9 cellular contexts compared by ENCODE assay signal in genomic region chr19:9935409-9936062, GRCh38. TPM values are rescaled to one million over a fixed set of nuclear protein-coding genes. Genes with fewer than 3 reads are reported as not detected.
DNase-seq lines count a peak whose midpoint lies in the region; ATAC-seq and TF ChIP-seq lines count a peak whose summit lies in the region.
"Had no signal": no experiment of that assay in that cellular context is flagged by ENCODE, and none has a peak within 500 bp of the region (broad histone marks: within the 10 kb centered on the region; RNA-seq: fewer than 3 reads in every experiment).

No MANE protein-coding gene starts in this region.

- peaks cover 29% of the 10 kb centered on the region for H3K4me1 ChIP-seq in BLaER1
- peaks cover 6% of the 10 kb centered on the region; the same call in 1 of the 2 replicates for H3K4me1 ChIP-seq in HEK293 (ENCODE audit: control insufficient read depth, insufficient read depth, low read length)
- peaks cover 10% of the 10 kb centered on the region for H3K4me1 ChIP-seq in ectodermal cell (ENCODE audit: control insufficient read depth, insufficient read depth, low read length)
- peaks cover 10% of the 10 kb centered on the region for H3K4me1 ChIP-seq in osteoblast (ENCODE audit: insufficient read depth, low read length)

- no peak overlapping the region for H2AFZ ChIP-seq in osteoblast (ENCODE audit: low read length)

- no peak overlapping the region for H3K9ac ChIP-seq in BLaER1

- no peak for TF ChIP-seq CTCF in HEK293 (tag by site-specific recombination; IDR thresholded peaks at IDR 0.05)
- TF ChIP-seq CTCF in osteoblast (IDR thresholded peaks at IDR 0.05; ENCODE audit: extremely low read depth, low read depth, low read length): no peak

- no peak for ATAC-seq in GM21786 (IDR thresholded peaks at IDR 0.05; ENCODE audit: unreplicated experiment)

- DNase-seq in osteoblast (ENCODE audit: insufficient read length, low spot score, missing footprints) (no peak), SIG-M5 treated with dmso at 0.1 percent for 504 hours (lab: John Stamatoyannopoulos, UW; ENCODE audit: unreplicated experiment) (no peak), NOMO-1 (lab: John Stamatoyannopoulos, UW; ENCODE audit: unreplicated experiment in 2 of 2) (no peak)
- DNase-seq in activated CD8-positive, alpha-beta memory T cell treated with anti-CD3 and anti-CD28 coated beads for 24 hours: no peak

- POLR2A ChIA-PET in HEK293 (lab: Yijun Ruan, JAX): no interaction called here

- CTCF ChIA-PET in HEK293 (lab: Yijun Ruan, JAX): interaction anchor here (0.6 to 1.9 kb wide), 4 partner anchors 65 to 161 kb away, joined by 4 to 5 read pairs (median 4); no protein-coding TSS in a partner anchor

- no peaks in the 10 kb centered on the region for H3K9me3 ChIP-seq in BLaER1
- no peaks in the 10 kb centered on the region for H3K9me3 ChIP-seq in HEK293 (ENCODE audit: control insufficient read depth, insufficient read depth, low read depth, low read length)
- H3K9me3 ChIP-seq in ectodermal cell (ENCODE audit: control insufficient read depth, low read length): no peaks in the 10 kb centered on the region
- no peaks in the 10 kb centered on the region for H3K9me3 ChIP-seq in osteoblast (ENCODE audit: low read depth, low read length)

- no peaks in the 10 kb centered on the region for H3K79me2 ChIP-seq in osteoblast (ENCODE audit: insufficient read depth, low read length)

- peak overlapping the region; percentile 59 for H3K4me3 ChIP-seq in BLaER1
- H3K4me3 ChIP-seq in HEK293 (ENCODE audit: low read depth, low read length): peak overlapping the region; percentile 37
- H3K4me3 ChIP-seq in ectodermal cell (ENCODE audit: insufficient read depth, low read depth, low read length): peak overlapping the region; percentile 58
- H3K4me3 ChIP-seq in osteoblast (ENCODE audit: insufficient read depth, low read length): no peak overlapping the region

- WGBS in ectodermal cell, 2 experiments: 4 to 5% methylated on average over 28 of the region's 28 CpGs

- H3K27me3 ChIP-seq in BLaER1 (peaks cover 30% of the 10 kb centered on the region), ectodermal cell (ENCODE audit: control insufficient read depth, insufficient read depth, low read length, poor library complexity, severe bottlenecking) (peaks cover 22% of the 10 kb centered on the region), osteoblast (ENCODE audit: insufficient read depth, low read length) (peaks cover 42% of the 10 kb centered on the region)

- H4K20me1 ChIP-seq in BLaER1 (no peaks in the 10 kb centered on the region), osteoblast (ENCODE audit: insufficient read depth, low read length) (no peaks in the 10 kb centered on the region)

- H3K36me3 ChIP-seq in BLaER1: no peaks in the 10 kb centered on the region
- H3K36me3 ChIP-seq in HEK293 (ENCODE audit: control insufficient read depth in 2 of 2, insufficient read depth in 1 of 2, low read length in 2 of 2): no peaks in the 10 kb centered on the region
- no peaks in the 10 kb centered on the region for H3K36me3 ChIP-seq in ectodermal cell (ENCODE audit: control insufficient read depth, insufficient read depth, low read length)
- no peaks in the 10 kb centered on the region for H3K36me3 ChIP-seq in osteoblast (ENCODE audit: insufficient read depth, low read length)

- H3K27ac ChIP-seq in BLaER1 (no peak overlapping the region), HEK293 (ENCODE audit: extremely low read depth, low read depth, low read length) (no peak overlapping the region), ectodermal cell (ENCODE audit: insufficient read depth, low read depth, low read length, poor library complexity, severe bottlenecking) (no peak overlapping the region), osteoblast (ENCODE audit: low read depth, low read length) (peak overlapping the region; percentile 70)
- H3K27ac ChIP-seq: HL-60 had no signal

- H3K4me2 ChIP-seq in BLaER1 (peak overlapping the region; percentile 63), osteoblast (ENCODE audit: insufficient read depth, low read length) (no peak overlapping the region)

TF ChIP-seq in HEK293, 187 proteins besides CTCF, POLR2A, EP300 and RAD21 (continues in another document):
- TF ChIP-seq ZNF664 (tag by site-specific recombination; IDR thresholded peaks at IDR 0.05) (no peak), ZNF248 (tag by site-specific recombination; IDR thresholded peaks at IDR 0.05) (no peak), ZNF391 (tag by site-specific recombination; IDR thresholded peaks at IDR 0.05; ENCODE audit: borderline replicate concordance, low read depth) (peak; percentile 46; the same call in 1 of the 2 replicates), OSR2 (tag by site-specific recombination; IDR thresholded peaks at IDR 0.05) (no peak), ZNF585B (tag by site-specific recombination; IDR thresholded peaks at IDR 0.05) (no peak), ZNF549 (tag by site-specific recombination; IDR thresholded peaks at IDR 0.05) (no peak), ZNF133 (tag by site-specific recombination; IDR thresholded peaks at IDR 0.05) (no peak), ZNF221 (tag by site-specific recombination; IDR thresholded peaks at IDR 0.05; ENCODE audit: borderline replicate concordance) (no peak), ZNF223 (tag by site-specific recombination; IDR thresholded peaks at IDR 0.05) (no peak), ZNF10 (tag by site-specific recombination; IDR thresholded peaks at IDR 0.05) (no peak), GLIS1 (tag by site-specific recombination; IDR thresholded peaks at IDR 0.05) (peak; percentile 36; the same call in 1 of the 2 replicates), KLF1 (tag by site-specific recombination; IDR thresholded peaks at IDR 0.05) (peak; percentile 35; the same call in 1 of the 2 replicates), ZNF777 (tag by site-specific recombination; IDR thresholded peaks at IDR 0.05; ENCODE audit: borderline replicate concordance) (peak; percentile 6; the same call in 1 of the 2 replicates), ZNF837 (tag by site-specific recombination; IDR thresholded peaks at IDR 0.05) (no peak), PATZ1 (tag by site-specific recombination; IDR thresholded peaks at IDR 0.05) (peak; percentile 85), ZSCAN5A (tag by site-specific recombination; IDR thresholded peaks at IDR 0.05) (no peak), ZNF571 (tag by site-specific recombination; IDR thresholded peaks at IDR 0.05) (no peak), HOXA7 (CRISPR knock-in tag; IDR thresholded peaks at IDR 0.05; ENCODE audit: borderline replicate concordance) (no peak), ZBTB20 (tag by site-specific recombination; IDR thresholded peaks at IDR 0.05) (no peak), ZNF302 (tag by site-specific recombination; IDR thresholded peaks at IDR 0.05; ENCODE audit: low read depth) (no peak), ZNF335 (tag by site-specific recombination; conservative IDR thresholded peaks at IDR 0.05) (peak; percentile 54)

RNA-seq across cellular contexts. Expression of gene OLFM2, which starts 0.8 kb away (rescaled TPM):
- 28.0 TPM for polyA plus RNA-seq in ectodermal cell (2013, experiment 1 of 4)
- polyA plus RNA-seq in ectodermal cell (2013, experiment 2 of 4): 30.0 TPM
- 26.4 TPM for polyA plus RNA-seq in ectodermal cell (2013, experiment 3 of 4)
- polyA plus RNA-seq in ectodermal cell (2013, experiment 4 of 4): 27.6 TPM
- total RNA-seq in osteoblast: 0.29 and 0.72 TPM in 2 replicates
